1 cellular context compared by ENCODE assay signal in genomic region chr15:31328999-31329639, GRCh38.
TF ChIP-seq lines count a peak whose summit lies in the region.

No MANE protein-coding gene starts in this region.

TF ChIP-seq in SK-N-SH treated with all-trans-retinoic acid at 6 μM for 48 hours, 23 proteins besides CTCF, POLR2A, EP300 and RAD21 (continued from another document):
- no peak for TF ChIP-seq PATZ1 (CRISPR knock-in tag; IDR thresholded peaks at IDR 0.05; ENCODE audit: borderline replicate concordance)
